In genomic region chr1:203287109-203287893, GRCh38 we compare ENCODE assay signal across 1 cellular context.
TF ChIP-seq lines count a peak whose summit lies in the region.

No MANE protein-coding gene starts in this region.

TF ChIP-seq in GM12878, 131 proteins besides CTCF, POLR2A, EP300 and RAD21 (continued from another document and continues in another):
- TF ChIP-seq TBL1XR1 (IDR thresholded peaks at IDR 0.05; ENCODE audit: low read depth, low read length) (peak; percentile 99), ZNF24 (IDR thresholded peaks at IDR 0.05) (no peak), ATF7 (IDR thresholded peaks at IDR 0.05; ENCODE audit: low read depth) (peak; percentile 99), CHD1 (IDR thresholded peaks at IDR 0.05; ENCODE audit: low read depth, low read length) (peak; percentile 60; the same call in 1 of the 2 replicates), KAT2A (conservative IDR thresholded peaks at IDR 0.05; ENCODE audit: control insufficient read depth, low read depth, low read length) (no peak), ATF3 (IDR thresholded peaks at IDR 0.05; ENCODE audit: borderline replicate concordance, extremely low read depth, low read depth, low read length) (no peak), HSF1 (IDR thresholded peaks at IDR 0.05; ENCODE audit: low read depth, low read length) (0 out of 2 replicates have a peak, but pooled peaks have one; percentile 24), CHD2 (IDR thresholded peaks at IDR 0.05; ENCODE audit: borderline replicate concordance, low read depth, low read length) (peak; percentile 94), PRDM15 (CRISPR knock-in tag; IDR thresholded peaks at IDR 0.05) (no peak), MEF2B (IDR thresholded peaks at IDR 0.05; ENCODE audit: partially characterized antibody, poor library complexity, severe bottlenecking) (peak; percentile 99), SREBF1 (IDR thresholded peaks at IDR 0.05; ENCODE audit: low read length) (no peak; the same call in 1 of the 2 replicates), SMC3 (IDR thresholded peaks at IDR 0.05; ENCODE audit: borderline replicate concordance, low read length) (peak; percentile 24; the same call in 1 of the 2 replicates), STAT1 (conservative IDR thresholded peaks at IDR 0.05) (no peak), SUZ12 (IDR thresholded peaks at IDR 0.05; ENCODE audit: unreplicated experiment) (no peak), BRCA1 (IDR thresholded peaks at IDR 0.05; ENCODE audit: low read depth, low read length) (no peak), RFX5 (IDR thresholded peaks at IDR 0.05; ENCODE audit: low read depth, low read length) (peak; percentile 77; the same call in 1 of the 2 replicates), CREM (IDR thresholded peaks at IDR 0.05; ENCODE audit: low read depth) (peak; percentile 95), ZNF217 (IDR thresholded peaks at IDR 0.05) (peak; percentile 68; the same call in 1 of the 2 replicates), MAX (IDR thresholded peaks at IDR 0.05; ENCODE audit: low read depth, low read length) (peak; percentile 28), RELA (IDR thresholded peaks at IDR 0.05; ENCODE audit: borderline replicate concordance, partially characterized antibody) (peak; percentile 81), SREBF2 (IDR thresholded peaks at IDR 0.05; ENCODE audit: low read length) (no peak), RB1 (IDR thresholded peaks at IDR 0.05; ENCODE audit: borderline replicate concordance) (peak; percentile 88; the same call in 1 of the 2 replicates), GABPA (IDR thresholded peaks at IDR 0.05; ENCODE audit: low read depth) (no peak), NFYA (IDR thresholded peaks at IDR 0.05; ENCODE audit: borderline replicate concordance, low read depth, low read length) (no peak), USF1 (IDR thresholded peaks at IDR 0.05; ENCODE audit: borderline replicate concordance, extremely low read length, insufficient read depth, low read depth, low read length) (no peak), SRF (IDR thresholded peaks at IDR 0.05; ENCODE audit: low read depth in 2 of 2, low read length in 2 of 2) (no peak), BCL3 (IDR thresholded peaks at IDR 0.05; ENCODE audit: borderline replicate concordance, insufficient read depth, low read depth, low read length, poor library complexity, severe bottlenecking) (peak; percentile 97), SMARCA5 (IDR thresholded peaks at IDR 0.05) (0 out of 2 replicates have a peak, but pooled peaks have one; percentile 3), ZZZ3 (IDR thresholded peaks at IDR 0.05; ENCODE audit: control insufficient read depth, insufficient read length, low read depth) (no peak), IKZF1 (conservative IDR thresholded peaks at IDR 0.05) (peak; percentile 97), SIX5 (IDR thresholded peaks at IDR 0.05; ENCODE audit: low read depth, low read length, severe bottlenecking) (no peak), IRF5 (IDR thresholded peaks at IDR 0.05; ENCODE audit: borderline replicate concordance) (no peak)
- TF ChIP-seq, protein P1, sequence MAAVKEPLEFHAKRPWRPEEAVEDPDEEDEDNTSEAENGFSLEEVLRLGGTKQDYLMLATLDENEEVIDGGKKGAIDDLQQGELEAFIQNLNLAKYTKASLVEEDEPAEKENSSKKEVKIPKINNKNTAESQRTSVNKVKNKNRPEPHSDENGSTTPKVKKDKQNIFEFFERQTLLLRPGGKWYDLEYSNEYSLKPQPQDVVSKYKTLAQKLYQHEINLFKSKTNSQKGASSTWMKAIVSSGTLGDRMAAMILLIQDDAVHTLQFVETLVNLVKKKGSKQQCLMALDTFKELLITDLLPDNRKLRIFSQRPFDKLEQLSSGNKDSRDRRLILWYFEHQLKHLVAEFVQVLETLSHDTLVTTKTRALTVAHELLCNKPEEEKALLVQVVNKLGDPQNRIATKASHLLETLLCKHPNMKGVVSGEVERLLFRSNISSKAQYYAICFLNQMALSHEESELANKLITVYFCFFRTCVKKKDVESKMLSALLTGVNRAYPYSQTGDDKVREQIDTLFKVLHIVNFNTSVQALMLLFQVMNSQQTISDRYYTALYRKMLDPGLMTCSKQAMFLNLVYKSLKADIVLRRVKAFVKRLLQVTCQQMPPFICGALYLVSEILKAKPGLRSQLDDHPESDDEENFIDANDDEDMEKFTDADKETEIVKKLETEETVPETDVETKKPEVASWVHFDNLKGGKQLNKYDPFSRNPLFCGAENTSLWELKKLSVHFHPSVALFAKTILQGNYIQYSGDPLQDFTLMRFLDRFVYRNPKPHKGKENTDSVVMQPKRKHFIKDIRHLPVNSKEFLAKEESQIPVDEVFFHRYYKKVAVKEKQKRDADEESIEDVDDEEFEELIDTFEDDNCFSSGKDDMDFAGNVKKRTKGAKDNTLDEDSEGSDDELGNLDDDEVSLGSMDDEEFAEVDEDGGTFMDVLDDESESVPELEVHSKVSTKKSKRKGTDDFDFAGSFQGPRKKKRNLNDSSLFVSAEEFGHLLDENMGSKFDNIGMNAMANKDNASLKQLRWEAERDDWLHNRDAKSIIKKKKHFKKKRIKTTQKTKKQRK (IDR thresholded peaks at IDR 0.05; ENCODE audit: low read depth, low read length): no peak
- TF ChIP-seq, protein P2, sequence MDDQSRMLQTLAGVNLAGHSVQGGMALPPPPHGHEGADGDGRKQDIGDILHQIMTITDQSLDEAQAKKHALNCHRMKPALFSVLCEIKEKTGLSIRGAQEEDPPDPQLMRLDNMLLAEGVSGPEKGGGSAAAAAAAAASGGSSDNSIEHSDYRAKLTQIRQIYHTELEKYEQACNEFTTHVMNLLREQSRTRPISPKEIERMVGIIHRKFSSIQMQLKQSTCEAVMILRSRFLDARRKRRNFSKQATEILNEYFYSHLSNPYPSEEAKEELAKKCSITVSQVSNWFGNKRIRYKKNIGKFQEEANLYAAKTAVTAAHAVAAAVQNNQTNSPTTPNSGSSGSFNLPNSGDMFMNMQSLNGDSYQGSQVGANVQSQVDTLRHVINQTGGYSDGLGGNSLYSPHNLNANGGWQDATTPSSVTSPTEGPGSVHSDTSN (IDR thresholded peaks at IDR 0.05; ENCODE audit: insufficient replicate concordance, low read depth, low read length): peak; percentile 72
- TF ChIP-seq, protein P3, sequence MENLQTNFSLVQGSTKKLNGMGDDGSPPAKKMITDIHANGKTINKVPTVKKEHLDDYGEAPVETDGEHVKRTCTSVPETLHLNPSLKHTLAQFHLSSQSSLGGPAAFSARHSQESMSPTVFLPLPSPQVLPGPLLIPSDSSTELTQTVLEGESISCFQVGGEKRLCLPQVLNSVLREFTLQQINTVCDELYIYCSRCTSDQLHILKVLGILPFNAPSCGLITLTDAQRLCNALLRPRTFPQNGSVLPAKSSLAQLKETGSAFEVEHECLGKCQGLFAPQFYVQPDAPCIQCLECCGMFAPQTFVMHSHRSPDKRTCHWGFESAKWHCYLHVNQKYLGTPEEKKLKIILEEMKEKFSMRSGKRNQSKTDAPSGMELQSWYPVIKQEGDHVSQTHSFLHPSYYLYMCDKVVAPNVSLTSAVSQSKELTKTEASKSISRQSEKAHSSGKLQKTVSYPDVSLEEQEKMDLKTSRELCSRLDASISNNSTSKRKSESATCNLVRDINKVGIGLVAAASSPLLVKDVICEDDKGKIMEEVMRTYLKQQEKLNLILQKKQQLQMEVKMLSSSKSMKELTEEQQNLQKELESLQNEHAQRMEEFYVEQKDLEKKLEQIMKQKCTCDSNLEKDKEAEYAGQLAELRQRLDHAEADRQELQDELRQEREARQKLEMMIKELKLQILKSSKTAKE (IDR thresholded peaks at IDR 0.05; ENCODE audit: low read depth, poor library complexity, severe bottlenecking): peak; percentile 96
- TF ChIP-seq, protein P4, sequence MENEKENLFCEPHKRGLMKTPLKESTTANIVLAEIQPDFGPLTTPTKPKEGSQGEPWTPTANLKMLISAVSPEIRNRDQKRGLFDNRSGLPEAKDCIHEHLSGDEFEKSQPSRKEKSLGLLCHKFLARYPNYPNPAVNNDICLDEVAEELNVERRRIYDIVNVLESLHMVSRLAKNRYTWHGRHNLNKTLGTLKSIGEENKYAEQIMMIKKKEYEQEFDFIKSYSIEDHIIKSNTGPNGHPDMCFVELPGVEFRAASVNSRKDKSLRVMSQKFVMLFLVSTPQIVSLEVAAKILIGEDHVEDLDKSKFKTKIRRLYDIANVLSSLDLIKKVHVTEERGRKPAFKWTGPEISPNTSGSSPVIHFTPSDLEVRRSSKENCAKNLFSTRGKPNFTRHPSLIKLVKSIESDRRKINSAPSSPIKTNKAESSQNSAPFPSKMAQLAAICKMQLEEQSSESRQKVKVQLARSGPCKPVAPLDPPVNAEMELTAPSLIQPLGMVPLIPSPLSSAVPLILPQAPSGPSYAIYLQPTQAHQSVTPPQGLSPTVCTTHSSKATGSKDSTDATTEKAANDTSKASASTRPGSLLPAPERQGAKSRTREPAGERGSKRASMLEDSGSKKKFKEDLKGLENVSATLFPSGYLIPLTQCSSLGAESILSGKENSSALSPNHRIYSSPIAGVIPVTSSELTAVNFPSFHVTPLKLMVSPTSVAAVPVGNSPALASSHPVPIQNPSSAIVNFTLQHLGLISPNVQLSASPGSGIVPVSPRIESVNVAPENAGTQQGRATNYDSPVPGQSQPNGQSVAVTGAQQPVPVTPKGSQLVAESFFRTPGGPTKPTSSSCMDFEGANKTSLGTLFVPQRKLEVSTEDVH (IDR thresholded peaks at IDR 0.05; ENCODE audit: low read depth, partially characterized antibody): peak; percentile 61
